In the genomic region with DNA sequence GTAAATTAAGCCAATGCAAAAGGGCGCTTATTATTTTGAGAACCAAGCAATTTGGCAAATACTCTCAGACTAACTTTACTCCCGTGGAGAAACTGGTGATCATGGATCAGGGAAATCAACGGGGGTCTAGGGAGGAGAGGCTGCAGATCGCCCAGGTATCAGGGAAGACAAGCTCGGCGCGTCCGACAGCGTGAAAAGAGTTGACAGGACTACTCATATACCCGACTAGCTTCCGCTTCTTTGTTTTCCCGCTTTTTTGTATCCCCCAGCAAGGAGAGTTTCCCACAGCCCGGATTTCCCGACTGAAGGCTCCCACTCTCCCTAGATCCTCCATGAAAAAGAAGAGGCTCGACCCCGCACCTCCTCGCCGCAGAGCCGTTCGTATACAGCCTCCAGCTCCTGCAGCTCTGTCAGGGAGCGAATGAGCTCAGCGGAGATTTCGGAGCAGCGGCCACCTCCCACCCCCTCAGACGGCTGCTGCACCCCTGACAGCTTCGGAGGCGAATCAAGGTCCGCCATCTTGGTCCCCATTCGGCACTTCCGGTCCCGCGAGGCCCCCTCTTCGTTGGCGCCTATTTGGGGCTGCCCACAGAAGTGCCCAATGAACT, we compare ENCODE assay signal across 8 cellular contexts. TPM values are rescaled to one million over a fixed set of nuclear protein-coding genes. Genes with fewer than 3 reads are reported as not detected.
DNase-seq lines count a peak whose midpoint lies in the region; ATAC-seq and TF ChIP-seq lines count a peak whose summit lies in the region.

A gene (minus strand): TSS at position 542 of the 608 bp plus-strand sequence. CDS start 11 bp downstream, at position 531.

- peak within 1 kb of the TSS; percentile 88 for H3K9ac ChIP-seq in neural cell (ENCODE audit: low read length)

- H3K4me1 ChIP-seq in SJCRH30 (peaks cover 3% of the 10 kb centered on the region; the same call in 1 of the 2 replicates), stomach (peaks cover 31 to 62% (median 53%) of the 10 kb centered on the region in 4 donors)

- TF ChIP-seq POLR2A in stomach (IDR thresholded peaks at IDR 0.05): no peak

- no peaks in the 10 kb centered on the region for H4K20me1 ChIP-seq in neural cell (ENCODE audit: insufficient read depth)

- in situ Hi-C loops in KBM-7 (cut with MboI; ENCODE audit: low pct_unique_long_range_greater_than_20kb, low sequenced_read_pairs): no loop called here

- H3K4me2 ChIP-seq in neural cell (ENCODE audit: low read length): peak within 1 kb of the TSS; percentile 91

- no peaks in the 10 kb centered on the region for H3K9me2 ChIP-seq in neural cell (ENCODE audit: insufficient read depth, low read length)

- peak within 1 kb of the TSS; percentile 93 for H3K27ac ChIP-seq in SJCRH30
- peak within 1 kb of the TSS; percentile 87 for H3K27ac ChIP-seq in neural cell (ENCODE audit: low read length)
- H3K27ac ChIP-seq in stomach: peak within 1 kb of the TSS; percentile 82 to 93 (median 92)

- peak; percentile 73 for ATAC-seq in GM21423 (IDR thresholded peaks at IDR 0.05; ENCODE audit: unreplicated experiment)

- WGBS in stomach, 5 donors: 0 to 1% (median 0%) methylated on average over 34 of the region's 34 CpGs

- TF ChIP-seq CTCF in fibroblast of villous mesenchyme (IDR thresholded peaks at IDR 0.05; ENCODE audit: insufficient read depth, low read depth, low read length) (no peak), neural cell (IDR thresholded peaks at IDR 0.05; ENCODE audit: poor library complexity, severe bottlenecking) (no peak), stomach (IDR thresholded peaks at IDR 0.05) (no peak)

- DNase-seq in COLO668 (lab: John Stamatoyannopoulos, UW; ENCODE audit: unreplicated experiment) (peak; percentile 85), KBM-7 (peak; percentile 93), SJCRH30 (peak; percentile 87 to 89), activated gamma-delta T cell treated with Interleukin-2 at 50 U/mL for 16 hours (peak; percentile 92), fibroblast of villous mesenchyme (ENCODE audit: low read depth) (peak; percentile 87), stomach (peak; percentile 86)

- H2AFZ ChIP-seq in neural cell (ENCODE audit: low read depth, low read length): peak within 1 kb of the TSS; percentile 70

- H3K4me3 ChIP-seq in SJCRH30 (peak within 1 kb of the TSS; percentile 99), fibroblast of villous mesenchyme (ENCODE audit: low read depth, low read length) (peak within 1 kb of the TSS; percentile 91), neural cell (ENCODE audit: low read length) (peak within 1 kb of the TSS; percentile 78), stomach (peak within 1 kb of the TSS; percentile 74 to 95 (median 80))

- TF ChIP-seq RAD21 in neural cell (conservative IDR thresholded peaks at IDR 0.05): peak; percentile 14

- H3K36me3 ChIP-seq in SJCRH30 (peaks cover 20% of the 10 kb centered on the region), neural cell (ENCODE audit: insufficient read depth, low read length) (peaks cover 6% of the 10 kb centered on the region), stomach (peaks cover 12 to 36% (median 34%) of the 10 kb centered on the region in 4 donors)

- H3K9me3 ChIP-seq in SJCRH30 (replicated peaks) (no peaks in the 10 kb centered on the region), neural cell (ENCODE audit: low read length) (no peaks in the 10 kb centered on the region), stomach (no peaks in the 10 kb centered on the region)

- H3K27me3 ChIP-seq in SJCRH30: no peaks in the 10 kb centered on the region
- no peaks in the 10 kb centered on the region for H3K27me3 ChIP-seq in neural cell (ENCODE audit: insufficient read depth, low read depth, low read length)
- no peaks in the 10 kb centered on the region for H3K27me3 ChIP-seq in stomach

- TF ChIP-seq EP300 in neural cell (conservative IDR thresholded peaks at IDR 0.05; ENCODE audit: poor library complexity, severe bottlenecking) (no peak), stomach (IDR thresholded peaks at IDR 0.05) (no peak)

- H3K79me2 ChIP-seq in neural cell (replicated peaks; ENCODE audit: insufficient read depth, low read length): peaks cover 53% of the 10 kb centered on the region

- no peaks in the 10 kb centered on the region for H3F3A ChIP-seq in neural cell (ENCODE audit: insufficient read depth, low read length, poor library complexity, severe bottlenecking)

- intact Hi-C loops in stomach (cut with DNase I; ENCODE audit: low total_unique reads): no loop called here

TF ChIP-seq in neural cell, 6 proteins besides CTCF, POLR2A, EP300 and RAD21:
- TF ChIP-seq MXI1 (conservative IDR thresholded peaks at IDR 0.05; ENCODE audit: poor library complexity, severe bottlenecking) (no peak), SMC3 (conservative IDR thresholded peaks at IDR 0.05; ENCODE audit: poor library complexity) (no peak), POLR2AphosphoS5 (IDR thresholded peaks at IDR 0.05) (peak; percentile 89)
TF ChIP-seq in neural cell: peak in this region for 1.

RNA-seq across cellular contexts. Expression of the gene that starts here (rescaled TPM):
- total RNA-seq in SJCRH30 (2014; rRNA removed; shearing (Covaris generic)): 25.4 and 26.4 TPM in 2 replicates
- total RNA-seq in fibroblast of villous mesenchyme (57.0 and 64.8 TPM in 2 replicates), stomach (100 to 1,000 TPM in 1 of 5 donors, 10 to 100 TPM in 4; 10.7 to 127 (median 86.9) TPM)
- polyA plus RNA-seq in neural cell (131 and 185 TPM in 2 replicates), stomach (10 to 100 TPM; 26.6 to 44.6 (median 30.3) TPM)
- 71.6 and 74.2 TPM in 2 replicates for polyA minus RNA-seq in neural cell

Comparison
In these comparisons a context has a peak if more than half of its experiments do, and no peak if none do; other contexts are left out.
1. Peak in every context shown above with its lines: DNase-seq, ATAC-seq, H3K4me3 ChIP-seq and H3K27ac ChIP-seq.